Comparison of ENCODE assay signal across 8 cellular contexts in genomic region chr22:42270512-42271190, GRCh38. TPM values are rescaled to one million over a fixed set of nuclear protein-coding genes. Genes with fewer than 3 reads are reported as not detected.
DNase-seq lines count a peak whose midpoint lies in the region; ATAC-seq lines count a peak whose summit lies in the region.

TCF20 (minus strand) TSS chr22:42270653; CDS start chr22:42215305, 55,348 bp downstream.

- peak; percentile 85 for DNase-seq in DMS53 (lab: John Stamatoyannopoulos, UW)
- peak; percentile 7 for DNase-seq in KG1 (lab: John Stamatoyannopoulos, UW)
- DNase-seq in SK-N-DZ (ENCODE audit: low spot score) = peak; percentile 77
- DNase-seq in activated naive CD4-positive, alpha-beta T cell treated with anti-CD3 and anti-CD28 coated beads for 36 hours = peak; percentile 81
- peak; percentile 94 for DNase-seq in germinal center (ENCODE audit: low spot score)
- peak in 45 of 56 donors; percentile 17 to 84 (median 60) for DNase-seq in nucleus accumbens (lab: John Stamatoyannopoulos, UW)
- DNase-seq in substantia nigra (lab: John Stamatoyannopoulos, UW) = peak in 43 of 49 donors; percentile 22 to 92 (median 58)

- CTCF ChIA-PET in activated naive CD4-positive, alpha-beta T cell treated with anti-CD3 and anti-CD28 coated beads for 36 hours (lab: Charles Lee) = no interaction called here

- intact Hi-C loops in activated naive CD4-positive, alpha-beta T cell treated with anti-CD3 and anti-CD28 coated beads for 36 hours (cut with micrococcal nuclease) = no loop called here

- H3K4me1 Mint-ChIP-seq in activated naive CD4-positive, alpha-beta T cell treated with anti-CD3 and anti-CD28 coated beads for 36 hours (ENCODE audit: low read depth) = peaks cover 35% of the 10 kb centered on the region

- peak within 1 kb of the TSS; percentile 72 for H3K27ac Mint-ChIP-seq in activated naive CD4-positive, alpha-beta T cell treated with anti-CD3 and anti-CD28 coated beads for 36 hours

- peak within 1 kb of the TSS; percentile 72 for H3K27ac ChIP-seq in substantia nigra (ENCODE audit: low read depth, low read length, poor library complexity, severe bottlenecking)

- peak within 1 kb of the TSS; percentile 92 for H3K4me3 Mint-ChIP-seq in activated naive CD4-positive, alpha-beta T cell treated with anti-CD3 and anti-CD28 coated beads for 36 hours

- peaks cover 7% of the 10 kb centered on the region for H3K36me3 Mint-ChIP-seq in activated naive CD4-positive, alpha-beta T cell treated with anti-CD3 and anti-CD28 coated beads for 36 hours (ENCODE audit: low read depth)

- no peaks in the 10 kb centered on the region for H3K27me3 Mint-ChIP-seq in activated naive CD4-positive, alpha-beta T cell treated with anti-CD3 and anti-CD28 coated beads for 36 hours (ENCODE audit: low read depth)

- ATAC-seq in GM21528 (IDR thresholded peaks at IDR 0.05; ENCODE audit: low FRiP score, unreplicated experiment) = peak; percentile 52

- H3K9me3 Mint-ChIP-seq in activated naive CD4-positive, alpha-beta T cell treated with anti-CD3 and anti-CD28 coated beads for 36 hours = no peaks in the 10 kb centered on the region

RNA-seq across cellular contexts. Expression of gene TCF20, which starts in this region (rescaled TPM):
- 25.2 and 27.9 TPM in 2 replicates for polyA plus RNA-seq in SK-N-DZ (2014; cell fraction: cytosol; rRNA removed)
- 9.5 and 14.0 TPM in 2 replicates for polyA plus RNA-seq in SK-N-DZ (2014; cell fraction: nucleus; rRNA removed)
- total RNA-seq in activated naive CD4-positive, alpha-beta T cell treated with anti-CD3 and anti-CD28 coated beads for 36 hours = 10 to 100 TPM; 59.2 to 60.0 TPM

Comparison
In these comparisons a context has a peak if more than half of its experiments do, and no peak if none do; other contexts are left out.
1. Peak in every context shown above with its lines: DNase-seq, ATAC-seq and H3K27ac ChIP-seq.
2. DNase-seq: peak in every context shown above with its lines; median percentile 94 in germinal center; 85 in DMS53; 81 in activated naive CD4-positive, alpha-beta T cell treated with anti-CD3 and anti-CD28 coated beads for 36 hours; 77 in SK-N-DZ; 60 in nucleus accumbens; 58 in substantia nigra; 7 in KG1.